Comparison of ENCODE assay signal across 12 cellular contexts in genomic region chr9:125484632-125485282, GRCh38.
A peak's percentile ranks its signal among the peaks of the same experiment; 100 is the strongest.
DNase-seq lines count a peak whose midpoint lies in the region; ATAC-seq and TF ChIP-seq lines count a peak whose summit lies in the region.
"Had no signal": no experiment of that assay in that cellular context is flagged by ENCODE, and none has a peak within 500 bp of the region (broad histone marks: within the 10 kb centered on the region; RNA-seq: fewer than 3 reads in every experiment).

No MANE protein-coding gene starts in this region.

- no peaks in the 10 kb centered on the region for H3K4me1 ChIP-seq in RWPE2 (ENCODE audit: insufficient read depth, poor library complexity, severe bottlenecking)
- H3K4me1 ChIP-seq: ascending aorta had no signal

- peaks cover 6% of the 10 kb centered on the region for H3K36me3 ChIP-seq in RWPE2 (ENCODE audit: low read depth)
- H3K36me3 ChIP-seq: right lobe of liver had no signal

- POLR2A ChIA-PET in AG04450 (lab: Yijun Ruan, JAX), result interaction anchor here (0.8 kb wide), 1 partner anchor 11 kb away, joined by 6 read pairs; no protein-coding TSS in a partner anchor

- CTCF ChIA-PET in AG04450 (lab: Charles Lee), result no interaction called here

- peak; percentile 74 for DNase-seq in AG04450 (ENCODE audit: low read depth, low spot score)
- no peak for DNase-seq in RWPE2 (ENCODE audit: low spot score)
- DNase-seq in fibroblast of pulmonary artery (ENCODE audit: low read depth), result peak; percentile 76
- DNase-seq in omental fat pad (ENCODE audit: low spot score), result no peak
- no peak for DNase-seq in HUDEP-2 (lab: John Stamatoyannopoulos, UW; ENCODE audit: unreplicated experiment in 76 of 76)
- DNase-seq in NCI-H2029 treated with DMSO at 0.1 percent for 48 hours (lab: John Stamatoyannopoulos, UW), result no peak
- DNase-seq: activated CD8-positive, alpha-beta memory T cell treated with anti-CD3 and anti-CD28 coated beads, Interleukin-2, amount 10 ng/mL, durations not matched to agents 7 days and 5 days; NCI-H2227 treated with DMSO at 0.1 percent for 48 hours; right lobe of liver had no signal

- H3K27ac ChIP-seq in AG04450 (ENCODE audit: low read depth, low read length) (peak overlapping the region; percentile 84), RWPE2 (ENCODE audit: poor library complexity, severe bottlenecking) (no peak overlapping the region)
- H3K27ac ChIP-seq: ascending aorta had no signal

- H3K9me3 ChIP-seq in AG04450 (ENCODE audit: control insufficient read depth, insufficient read depth, low read length) (no peaks in the 10 kb centered on the region), RWPE2 (ENCODE audit: severe bottlenecking) (no peaks in the 10 kb centered on the region)
- H3K9me3 ChIP-seq: ascending aorta, right lobe of liver had no signal

- H3K27me3 ChIP-seq in AG04450 (ENCODE audit: control insufficient read depth, insufficient read depth, low read length) (no peaks in the 10 kb centered on the region), RWPE2 (ENCODE audit: insufficient read depth, poor library complexity, severe bottlenecking) (no peaks in the 10 kb centered on the region)
- H3K27me3 ChIP-seq: ascending aorta, right lobe of liver had no signal

- TF ChIP-seq CTCF in AG04450 (IDR thresholded peaks at IDR 0.05; ENCODE audit: low read depth, low read length) (no peak), RWPE2 (IDR thresholded peaks at IDR 0.05; ENCODE audit: poor library complexity, severe bottlenecking) (no peak), fibroblast of pulmonary artery (IDR thresholded peaks at IDR 0.05; ENCODE audit: low read length, missing control alignments) (no peak), omental fat pad (IDR thresholded peaks at IDR 0.05) (no peak)

- ATAC-seq in RWPE2 (ENCODE audit: low read depth) (0 out of 3 replicates have a peak, but pooled peaks have one; percentile 36), omental fat pad (ENCODE audit: low FRiP score) (peak; percentile 93), HG02571 (IDR thresholded peaks at IDR 0.05; ENCODE audit: unreplicated experiment) (no peak), GM19324 (IDR thresholded peaks at IDR 0.05; ENCODE audit: low FRiP score, unreplicated experiment) (no peak)
- ATAC-seq: activated CD8-positive, alpha-beta memory T cell treated with anti-CD3 and anti-CD28 coated beads, Interleukin-2, amount 10 ng/mL, durations not matched to agents 7 days and 5 days had no signal

- H3K4me3 ChIP-seq in AG04450 (ENCODE audit: low read depth, low read length) (no peak overlapping the region), RWPE2 (ENCODE audit: severe bottlenecking) (no peak overlapping the region), fibroblast of pulmonary artery (replicated peaks; ENCODE audit: low read depth, low read length) (no peak overlapping the region)
- H3K4me3 ChIP-seq: ascending aorta, right lobe of liver had no signal

Comparison
In these comparisons a context has a peak if more than half of its experiments do, and no peak if none do; other contexts are left out.
1. DNase-seq: peak in AG04450 (single experiment) and fibroblast of pulmonary artery (single experiment); none in RWPE2 (single experiment), omental fat pad (single experiment), HUDEP-2 (0 of 76) and NCI-H2029 treated with DMSO at 0.1 percent for 48 hours (single experiment).
2. ATAC-seq: peak in RWPE2 (single experiment) and omental fat pad (single experiment); none in HG02571 (single experiment) and GM19324 (single experiment).